In genomic region chr7:128431221-128431620, GRCh38 we compare ENCODE assay signal across 1 cellular context.
TF ChIP-seq lines count a peak whose summit lies in the region.

No MANE protein-coding gene starts in this region.

TF ChIP-seq in GM12878, 131 proteins besides CTCF, POLR2A, EP300 and RAD21 (continued from another document):
- TF ChIP-seq, protein P1, sequence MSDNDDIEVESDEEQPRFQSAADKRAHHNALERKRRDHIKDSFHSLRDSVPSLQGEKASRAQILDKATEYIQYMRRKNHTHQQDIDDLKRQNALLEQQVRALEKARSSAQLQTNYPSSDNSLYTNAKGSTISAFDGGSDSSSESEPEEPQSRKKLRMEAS (IDR thresholded peaks at IDR 0.05; ENCODE audit: low read depth, low read length) = no peak
